In the genomic region with DNA sequence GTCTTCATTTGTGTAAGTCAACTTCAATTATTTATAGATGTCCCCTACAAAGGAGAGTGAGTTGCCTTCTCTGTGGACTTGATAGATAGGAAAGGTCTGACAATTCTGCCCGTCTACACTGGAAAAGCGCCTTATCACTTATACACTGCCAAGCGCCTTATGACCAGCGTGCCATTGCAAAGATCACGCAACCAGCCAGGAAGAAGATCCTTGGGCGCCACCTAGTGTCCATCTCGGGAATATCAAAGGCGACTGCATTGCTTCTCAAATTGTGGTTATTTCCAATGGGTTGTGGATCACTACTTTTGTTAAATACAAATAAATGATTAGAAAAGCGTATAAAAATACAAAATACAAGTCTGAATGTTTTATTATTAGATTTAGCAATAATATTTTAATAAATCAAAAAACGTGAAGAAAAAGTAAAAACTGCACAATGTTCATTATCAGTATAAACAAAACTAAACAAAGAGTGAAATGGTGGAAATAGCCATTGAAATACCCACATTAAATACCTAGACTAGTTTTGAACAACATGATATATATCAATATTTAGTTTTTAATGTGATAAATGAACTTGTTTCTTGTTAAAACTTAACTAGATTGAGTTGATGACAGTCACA, we compare ENCODE assay signal across 8 cellular contexts. TPM values are rescaled to one million over a fixed set of nuclear protein-coding genes. Genes with fewer than 3 reads are reported as not detected.
DNase-seq lines count a peak whose midpoint lies in the region; ATAC-seq and TF ChIP-seq lines count a peak whose summit lies in the region.

No MANE protein-coding gene starts in this region.

- no peaks in the 10 kb centered on the region for H3K27me3 ChIP-seq in adipocyte (replicated peaks; ENCODE audit: control insufficient read depth, insufficient read depth, low read length)
- no peaks in the 10 kb centered on the region for H3K27me3 ChIP-seq in heart right ventricle

- TF ChIP-seq CTCF in heart right ventricle (IDR thresholded peaks at IDR 0.05), result peak; percentile 79 to 96 (median 90)

- peaks cover 14% of the 10 kb centered on the region for H3K4me1 ChIP-seq in adipocyte (ENCODE audit: control insufficient read depth, insufficient read depth, low read length)
- peaks cover 6 to 32% (median 17%) of the 10 kb centered on the region in 9 donors for H3K4me1 ChIP-seq in heart right ventricle

- H3K4me3 ChIP-seq in adipocyte (ENCODE audit: low read length) (no peak overlapping the region), heart right ventricle (no peak overlapping the region)

- DNase-seq in ELF-1 (ENCODE audit: low read depth, low spot score) (peak; percentile 83), HCEC 1CT (peak; percentile 65), NCI-H128 (lab: John Stamatoyannopoulos, UW; ENCODE audit: unreplicated experiment) (peak; percentile 48), SW480 (ENCODE audit: low spot score) (peak; percentile 56), adipocyte (ENCODE audit: low read depth) (peak; percentile 92), heart right ventricle (peak; percentile 73 to 85), renal cortical epithelial cell (ENCODE audit: low read depth) (peak; percentile 58)

- ATAC-seq in heart right ventricle (peak in 7 of 8 donors; percentile 65 to 80 (median 70)), GM21423 (IDR thresholded peaks at IDR 0.05; ENCODE audit: unreplicated experiment) (no peak)

- H3K36me3 ChIP-seq in adipocyte (ENCODE audit: control insufficient read depth, insufficient read depth, low read length, severe bottlenecking), result no peaks in the 10 kb centered on the region
- peaks cover 0 to 7% (median 0%) of the 10 kb centered on the region in 9 donors for H3K36me3 ChIP-seq in heart right ventricle

- H3K9me3 ChIP-seq in adipocyte (ENCODE audit: control insufficient read depth, low read length) (no peaks in the 10 kb centered on the region), heart right ventricle (no peaks in the 10 kb centered on the region)

- peak overlapping the region in 3 of 10 donors; percentile 2 to 54 (median 8) for H3K27ac ChIP-seq in heart right ventricle

- WGBS in heart right ventricle, 2 donors, result 4 to 5% methylated on average over 10 of the region's 10 CpGs

- intact Hi-C loops in heart right ventricle (cut with DNase I), result loop anchor here in 8 of 10 donors (1.0 to 10.0 kb wide), 7 partner anchors 121 to 381 kb away; no protein-coding TSS in a partner anchor

- no peak overlapping the region for H3K9ac ChIP-seq in adipocyte (ENCODE audit: low read length)

RNA-seq across cellular contexts. Expression of a gene that starts 27.8 kb away (rescaled TPM):
- 100 to 1,000 TPM; 169 to 224 (median 188) TPM for total RNA-seq in heart right ventricle
- polyA plus RNA-seq in heart right ventricle, result 100 to 1,000 TPM in 1 of 2 donors, 10 to 100 TPM in 1; 86.8 to 141 TPM
- total RNA-seq in renal cortical epithelial cell, result 319 and 351 TPM in 2 replicates
